Comparison of ENCODE assay signal across 2 cellular contexts in the genomic region with DNA sequence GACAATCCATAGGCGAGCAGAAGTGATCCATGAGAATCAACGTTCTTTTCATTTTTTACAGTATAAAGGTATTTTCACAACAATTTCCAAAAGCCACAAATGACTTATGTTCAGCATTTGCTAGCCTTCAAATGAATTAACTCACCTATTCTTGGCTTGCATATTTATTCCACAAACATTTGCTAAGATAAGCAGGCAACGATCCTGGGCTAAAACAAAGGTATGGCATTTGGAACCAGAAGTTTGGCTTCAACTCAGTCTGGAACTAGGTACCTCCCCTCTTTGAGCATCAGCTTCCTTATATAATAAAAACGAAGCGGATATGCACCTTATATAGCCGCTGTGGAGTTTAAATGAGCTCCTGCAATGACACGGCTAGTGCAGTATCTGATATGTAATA.
TF ChIP-seq lines count a peak whose summit lies in the region.

No MANE protein-coding gene starts in this region.

TF ChIP-seq in K562, 482 proteins besides CTCF, POLR2A, EP300 and RAD21:
- TF ChIP-seq, protein P1, sequence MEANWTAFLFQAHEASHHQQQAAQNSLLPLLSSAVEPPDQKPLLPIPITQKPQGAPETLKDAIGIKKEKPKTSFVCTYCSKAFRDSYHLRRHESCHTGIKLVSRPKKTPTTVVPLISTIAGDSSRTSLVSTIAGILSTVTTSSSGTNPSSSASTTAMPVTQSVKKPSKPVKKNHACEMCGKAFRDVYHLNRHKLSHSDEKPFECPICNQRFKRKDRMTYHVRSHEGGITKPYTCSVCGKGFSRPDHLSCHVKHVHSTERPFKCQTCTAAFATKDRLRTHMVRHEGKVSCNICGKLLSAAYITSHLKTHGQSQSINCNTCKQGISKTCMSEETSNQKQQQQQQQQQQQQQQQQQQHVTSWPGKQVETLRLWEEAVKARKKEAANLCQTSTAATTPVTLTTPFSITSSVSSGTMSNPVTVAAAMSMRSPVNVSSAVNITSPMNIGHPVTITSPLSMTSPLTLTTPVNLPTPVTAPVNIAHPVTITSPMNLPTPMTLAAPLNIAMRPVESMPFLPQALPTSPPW (CRISPR knock-in tag; IDR thresholded peaks at IDR 0.05) = 0 out of 2 replicates have a peak, but pooled peaks have one; percentile 4
- TF ChIP-seq RFX5 (IDR thresholded peaks at IDR 0.05; ENCODE audit: low read depth, low read length) = no peak

TF ChIP-seq in neural cell, 6 proteins besides CTCF, POLR2A, EP300 and RAD21:
- TF ChIP-seq SMC3 (conservative IDR thresholded peaks at IDR 0.05; ENCODE audit: poor library complexity) (no peak), EZH2 (IDR thresholded peaks at IDR 0.05; ENCODE audit: borderline replicate concordance, insufficient read depth, low read length, poor library complexity, severe bottlenecking) (no peak), TAF1 (IDR thresholded peaks at IDR 0.05; ENCODE audit: low read depth) (no peak), POLR2AphosphoS5 (IDR thresholded peaks at IDR 0.05) (no peak), MXI1 (conservative IDR thresholded peaks at IDR 0.05; ENCODE audit: poor library complexity, severe bottlenecking) (no peak)
- TF ChIP-seq, protein P2, sequence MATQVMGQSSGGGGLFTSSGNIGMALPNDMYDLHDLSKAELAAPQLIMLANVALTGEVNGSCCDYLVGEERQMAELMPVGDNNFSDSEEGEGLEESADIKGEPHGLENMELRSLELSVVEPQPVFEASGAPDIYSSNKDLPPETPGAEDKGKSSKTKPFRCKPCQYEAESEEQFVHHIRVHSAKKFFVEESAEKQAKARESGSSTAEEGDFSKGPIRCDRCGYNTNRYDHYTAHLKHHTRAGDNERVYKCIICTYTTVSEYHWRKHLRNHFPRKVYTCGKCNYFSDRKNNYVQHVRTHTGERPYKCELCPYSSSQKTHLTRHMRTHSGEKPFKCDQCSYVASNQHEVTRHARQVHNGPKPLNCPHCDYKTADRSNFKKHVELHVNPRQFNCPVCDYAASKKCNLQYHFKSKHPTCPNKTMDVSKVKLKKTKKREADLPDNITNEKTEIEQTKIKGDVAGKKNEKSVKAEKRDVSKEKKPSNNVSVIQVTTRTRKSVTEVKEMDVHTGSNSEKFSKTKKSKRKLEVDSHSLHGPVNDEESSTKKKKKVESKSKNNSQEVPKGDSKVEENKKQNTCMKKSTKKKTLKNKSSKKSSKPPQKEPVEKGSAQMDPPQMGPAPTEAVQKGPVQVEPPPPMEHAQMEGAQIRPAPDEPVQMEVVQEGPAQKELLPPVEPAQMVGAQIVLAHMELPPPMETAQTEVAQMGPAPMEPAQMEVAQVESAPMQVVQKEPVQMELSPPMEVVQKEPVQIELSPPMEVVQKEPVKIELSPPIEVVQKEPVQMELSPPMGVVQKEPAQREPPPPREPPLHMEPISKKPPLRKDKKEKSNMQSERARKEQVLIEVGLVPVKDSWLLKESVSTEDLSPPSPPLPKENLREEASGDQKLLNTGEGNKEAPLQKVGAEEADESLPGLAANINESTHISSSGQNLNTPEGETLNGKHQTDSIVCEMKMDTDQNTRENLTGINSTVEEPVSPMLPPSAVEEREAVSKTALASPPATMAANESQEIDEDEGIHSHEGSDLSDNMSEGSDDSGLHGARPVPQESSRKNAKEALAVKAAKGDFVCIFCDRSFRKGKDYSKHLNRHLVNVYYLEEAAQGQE (IDR thresholded peaks at IDR 0.05; ENCODE audit: borderline replicate concordance) = no peak
